In genomic region chr19:51250786-51251452, GRCh38 we compare ENCODE assay signal across 18 cellular contexts. TPM values are rescaled to one million over a fixed set of nuclear protein-coding genes. Genes with fewer than 3 reads are reported as not detected.
"Had no signal": no experiment of that assay in that cellular context is flagged by ENCODE, and none has a peak within 500 bp of the region (broad histone marks: within the 10 kb centered on the region; RNA-seq: fewer than 3 reads in every experiment).

SIGLECL1 (plus strand) TSS chr19:51251080; CDS start chr19:51264073, 12,993 bp downstream.

- ATAC-seq: activated naive CD8-positive, alpha-beta T cell treated with anti-CD3 and anti-CD28 coated beads, Interleukin-2, amount 50 U/mL, for 24 hours; heart right ventricle; left ventricle myocardium superior; SK-N-SH treated with all-trans-retinoic acid at 6 μM for 48 hours had no signal

- H3K4me3 Mint-ChIP-seq: activated naive CD8-positive, alpha-beta T cell treated with anti-CD3 and anti-CD28 coated beads, Interleukin-2, amount 50 U/mL, for 24 hours had no signal

- H3K27ac Mint-ChIP-seq: activated naive CD8-positive, alpha-beta T cell treated with anti-CD3 and anti-CD28 coated beads, Interleukin-2, amount 50 U/mL, for 24 hours had no signal

- H3K36me3 ChIP-seq: cardiac muscle cell, heart right ventricle, suprapubic skin, upper lobe of left lung had no signal

- H3K9me3 ChIP-seq: heart right ventricle, suprapubic skin, upper lobe of left lung had no signal

- H3K27me3 ChIP-seq: cardiac muscle cell, suprapubic skin, upper lobe of left lung had no signal

- H3K9me3 Mint-ChIP-seq: activated naive CD8-positive, alpha-beta T cell treated with anti-CD3 and anti-CD28 coated beads, Interleukin-2, amount 50 U/mL, for 24 hours had no signal

- H3K4me1 ChIP-seq: suprapubic skin, upper lobe of left lung had no signal

- DNase-seq: activated CD4-positive, CD25-positive, alpha-beta regulatory T cell treated with anti-CD3 and anti-CD28 coated beads, Interleukin-2, amount 50 U/mL, for 72 hours; activated gamma-delta T cell; activated naive CD8-positive, alpha-beta T cell treated with anti-CD3 and anti-CD28 coated beads, Interleukin-2, amount 50 U/mL, for 24 hours; activated T-cell treated with anti-CD3 and anti-CD28 coated beads, Interleukin-2, amount 50 U/mL, for 1 hour; heart right ventricle; kidney; left ventricle myocardium superior; stimulated activated CD4-positive, alpha-beta T cell treated with anti-CD3 and anti-CD28 coated beads, Interleukin-2, amount 100 ng/mL, for 48 hours; stimulated activated naive CD4-positive, alpha-beta T cell treated with Interleukin-2 at 50 U/mL for 16 hours had no signal

- H3K27ac ChIP-seq: cardiac muscle cell, suprapubic skin, upper lobe of left lung had no signal

- H3K4me3 ChIP-seq: cardiac muscle cell, heart right ventricle, suprapubic skin, upper lobe of left lung had no signal

RNA-seq across cellular contexts. Expression of gene SIGLECL1, which starts in this region (rescaled TPM):
- total RNA-seq: astrocyte; cardiac muscle cell; frontal cortex; heart right ventricle; kidney; left ventricle myocardium superior; mesenteric fat pad; osteoblast; suprapubic skin; T-helper 2 cell treated with Interferon-gamma antibody and Interleukin-4, amounts not matched to agents 100 ng/mL and 5 ng/mL, for 36 hours; upper lobe of left lung had no signal
